ENCODE assay signal across 9 cellular contexts in the genomic region with DNA sequence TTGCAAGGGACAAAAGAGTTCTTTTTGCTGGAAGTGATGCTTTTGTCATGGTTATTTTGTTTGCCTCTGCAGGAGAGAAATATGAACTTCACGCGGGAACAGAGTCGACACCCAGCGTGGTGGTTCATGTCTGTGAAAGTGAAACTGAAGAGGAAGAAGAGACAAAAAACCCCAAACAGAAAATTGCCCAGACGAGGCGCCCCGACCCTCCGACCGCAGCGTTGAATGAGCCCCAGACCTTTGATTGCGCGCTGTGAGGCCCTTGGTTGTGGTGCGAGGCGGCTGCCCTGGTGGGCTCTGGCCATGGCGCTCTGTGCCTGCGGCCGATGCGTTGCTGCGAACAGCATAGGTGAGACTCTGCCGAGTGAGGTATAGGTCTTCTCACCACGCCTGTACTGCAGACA. TPM values are rescaled to one million over a fixed set of nuclear protein-coding genes. Genes with fewer than 3 reads are reported as not detected.
DNase-seq lines count a peak whose midpoint lies in the region; ATAC-seq and TF ChIP-seq lines count a peak whose summit lies in the region.
"Had no signal": no experiment of that assay in that cellular context is flagged by ENCODE, and none has a peak within 500 bp of the region (broad histone marks: within the 10 kb centered on the region; RNA-seq: fewer than 3 reads in every experiment).

No MANE protein-coding gene starts in this region.

- ATAC-seq in GM21390 (IDR thresholded peaks at IDR 0.05; ENCODE audit: unreplicated experiment) (peak; percentile 48), WTC11 (peak; percentile 82), gastrocnemius medialis (no peak)

- H3K4me3 ChIP-seq in choroid plexus epithelial cell (ENCODE audit: low read depth, low read length), result no peak overlapping the region
- no peak overlapping the region for H3K4me3 ChIP-seq in gastrocnemius medialis

- POLR2A ChIA-PET in WTC11 (lab: Charles Lee), result no interaction called here

- peaks cover 3% of the 10 kb centered on the region; the same call in 1 of the 2 replicates for H3K9me3 Mint-ChIP-seq in WTC11

- in situ Hi-C loops in gastrocnemius medialis (cut with MboI; ENCODE audit: low sequenced_read_pairs in 4 of 4), result no loop called here

- H3K27ac Mint-ChIP-seq in WTC11, result peak overlapping the region; percentile 85

- H3K9me3 ChIP-seq in gastrocnemius medialis, result no peaks in the 10 kb centered on the region

- H3K36me3 ChIP-seq in gastrocnemius medialis, result no peaks in the 10 kb centered on the region

- H3K27me3 Mint-ChIP-seq in WTC11 (ENCODE audit: low read depth), result no peaks in the 10 kb centered on the region

- DNase-seq in WTC11 (ENCODE audit: low spot score) (peak; percentile 26), choroid plexus epithelial cell (ENCODE audit: low read depth) (peak; percentile 9), KG1 (lab: John Stamatoyannopoulos, UW) (no peak), A172 (ENCODE audit: low spot score) (no peak), gastrocnemius medialis (no peak), mesenteric fat pad (ENCODE audit: low spot score) (no peak)
- peak; percentile 31 for DNase-seq in stimulated activated CD8-positive, alpha-beta memory T cell treated with anti-CD3 and anti-CD28 coated beads, Interleukin-15, amount 100 ng/mL, for 24 hours (ENCODE audit: low read depth)

- peaks cover 22% of the 10 kb centered on the region for H3K4me1 Mint-ChIP-seq in WTC11

- no peak for TF ChIP-seq POLR2A in gastrocnemius medialis (IDR thresholded peaks at IDR 0.05)

- TF ChIP-seq CTCF in WTC11 (IDR thresholded peaks at IDR 0.05), result no peak
- TF ChIP-seq CTCF in choroid plexus epithelial cell (conservative IDR thresholded peaks at IDR 0.05; ENCODE audit: low read depth, low read length), result no peak
- TF ChIP-seq CTCF in gastrocnemius medialis (IDR thresholded peaks at IDR 0.05 in 4 of 5, conservative IDR thresholded peaks at IDR 0.05 in 1 of 5), result no peak

- H3K27ac ChIP-seq in gastrocnemius medialis, result no peak overlapping the region

- intact Hi-C loops in gastrocnemius medialis (cut with DNase I; ENCODE audit: low total_unique reads), result no loop called here

- H3K4me1 ChIP-seq in gastrocnemius medialis, result no peaks in the 10 kb centered on the region

- no peak overlapping the region for H3K4me3 Mint-ChIP-seq in WTC11

- H3K36me3 Mint-ChIP-seq in WTC11, result peaks cover 16% of the 10 kb centered on the region

- H3K27me3 ChIP-seq in gastrocnemius medialis, result no peaks in the 10 kb centered on the region

- CTCF ChIA-PET in WTC11 (lab: Charles Lee), result interaction anchor here (1.0 to 2.1 kb wide), 5 partner anchors 8 to 120 kb away, joined by 3 to 6 read pairs (median 5); a partner anchor contains a TSS

TF ChIP-seq in WTC11, 78 proteins besides CTCF, POLR2A, EP300 and RAD21 (continues in another document):
- TF ChIP-seq HMGA2 (CRISPR knock-in tag; IDR thresholded peaks at IDR 0.05) (no peak), ZNF396 (CRISPR knock-in tag; IDR thresholded peaks at IDR 0.05; ENCODE audit: borderline replicate concordance) (no peak), SP1 (CRISPR knock-in tag; conservative IDR thresholded peaks at IDR 0.05) (no peak), ZNF219 (CRISPR knock-in tag; IDR thresholded peaks at IDR 0.05; ENCODE audit: borderline replicate concordance) (no peak), ZNF317 (CRISPR knock-in tag; IDR thresholded peaks at IDR 0.05; ENCODE audit: borderline replicate concordance, low read depth) (no peak), NR1H2 (CRISPR knock-in tag; IDR thresholded peaks at IDR 0.05) (no peak), TEAD4 (CRISPR knock-in tag; IDR thresholded peaks at IDR 0.05) (no peak), ZNF263 (CRISPR knock-in tag; IDR thresholded peaks at IDR 0.05; ENCODE audit: low read depth) (no peak), FOXJ3 (CRISPR knock-in tag; IDR thresholded peaks at IDR 0.05; ENCODE audit: borderline replicate concordance) (no peak), ZNF423 (CRISPR knock-in tag; IDR thresholded peaks at IDR 0.05) (no peak), NFYB (CRISPR knock-in tag; conservative IDR thresholded peaks at IDR 0.05; ENCODE audit: low read depth) (no peak)
- TF ChIP-seq, protein P1, sequence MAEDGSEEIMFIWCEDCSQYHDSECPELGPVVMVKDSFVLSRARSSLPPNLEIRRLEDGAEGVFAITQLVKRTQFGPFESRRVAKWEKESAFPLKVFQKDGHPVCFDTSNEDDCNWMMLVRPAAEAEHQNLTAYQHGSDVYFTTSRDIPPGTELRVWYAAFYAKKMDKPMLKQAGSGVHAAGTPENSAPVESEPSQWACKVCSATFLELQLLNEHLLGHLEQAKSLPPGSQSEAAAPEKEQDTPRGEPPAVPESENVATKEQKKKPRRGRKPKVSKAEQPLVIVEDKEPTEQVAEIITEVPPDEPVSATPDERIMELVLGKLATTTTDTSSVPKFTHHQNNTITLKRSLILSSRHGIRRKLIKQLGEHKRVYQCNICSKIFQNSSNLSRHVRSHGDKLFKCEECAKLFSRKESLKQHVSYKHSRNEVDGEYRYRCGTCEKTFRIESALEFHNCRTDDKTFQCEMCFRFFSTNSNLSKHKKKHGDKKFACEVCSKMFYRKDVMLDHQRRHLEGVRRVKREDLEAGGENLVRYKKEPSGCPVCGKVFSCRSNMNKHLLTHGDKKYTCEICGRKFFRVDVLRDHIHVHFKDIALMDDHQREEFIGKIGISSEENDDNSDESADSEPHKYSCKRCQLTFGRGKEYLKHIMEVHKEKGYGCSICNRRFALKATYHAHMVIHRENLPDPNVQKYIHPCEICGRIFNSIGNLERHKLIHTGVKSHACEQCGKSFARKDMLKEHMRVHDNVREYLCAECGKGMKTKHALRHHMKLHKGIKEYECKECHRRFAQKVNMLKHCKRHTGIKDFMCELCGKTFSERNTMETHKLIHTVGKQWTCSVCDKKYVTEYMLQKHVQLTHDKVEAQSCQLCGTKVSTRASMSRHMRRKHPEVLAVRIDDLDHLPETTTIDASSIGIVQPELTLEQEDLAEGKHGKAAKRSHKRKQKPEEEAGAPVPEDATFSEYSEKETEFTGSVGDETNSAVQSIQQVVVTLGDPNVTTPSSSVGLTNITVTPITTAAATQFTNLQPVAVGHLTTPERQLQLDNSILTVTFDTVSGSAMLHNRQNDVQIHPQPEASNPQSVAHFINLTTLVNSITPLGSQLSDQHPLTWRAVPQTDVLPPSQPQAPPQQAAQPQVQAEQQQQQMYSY (CRISPR knock-in tag; IDR thresholded peaks at IDR 0.05), result no peak
- TF ChIP-seq, protein P2, sequence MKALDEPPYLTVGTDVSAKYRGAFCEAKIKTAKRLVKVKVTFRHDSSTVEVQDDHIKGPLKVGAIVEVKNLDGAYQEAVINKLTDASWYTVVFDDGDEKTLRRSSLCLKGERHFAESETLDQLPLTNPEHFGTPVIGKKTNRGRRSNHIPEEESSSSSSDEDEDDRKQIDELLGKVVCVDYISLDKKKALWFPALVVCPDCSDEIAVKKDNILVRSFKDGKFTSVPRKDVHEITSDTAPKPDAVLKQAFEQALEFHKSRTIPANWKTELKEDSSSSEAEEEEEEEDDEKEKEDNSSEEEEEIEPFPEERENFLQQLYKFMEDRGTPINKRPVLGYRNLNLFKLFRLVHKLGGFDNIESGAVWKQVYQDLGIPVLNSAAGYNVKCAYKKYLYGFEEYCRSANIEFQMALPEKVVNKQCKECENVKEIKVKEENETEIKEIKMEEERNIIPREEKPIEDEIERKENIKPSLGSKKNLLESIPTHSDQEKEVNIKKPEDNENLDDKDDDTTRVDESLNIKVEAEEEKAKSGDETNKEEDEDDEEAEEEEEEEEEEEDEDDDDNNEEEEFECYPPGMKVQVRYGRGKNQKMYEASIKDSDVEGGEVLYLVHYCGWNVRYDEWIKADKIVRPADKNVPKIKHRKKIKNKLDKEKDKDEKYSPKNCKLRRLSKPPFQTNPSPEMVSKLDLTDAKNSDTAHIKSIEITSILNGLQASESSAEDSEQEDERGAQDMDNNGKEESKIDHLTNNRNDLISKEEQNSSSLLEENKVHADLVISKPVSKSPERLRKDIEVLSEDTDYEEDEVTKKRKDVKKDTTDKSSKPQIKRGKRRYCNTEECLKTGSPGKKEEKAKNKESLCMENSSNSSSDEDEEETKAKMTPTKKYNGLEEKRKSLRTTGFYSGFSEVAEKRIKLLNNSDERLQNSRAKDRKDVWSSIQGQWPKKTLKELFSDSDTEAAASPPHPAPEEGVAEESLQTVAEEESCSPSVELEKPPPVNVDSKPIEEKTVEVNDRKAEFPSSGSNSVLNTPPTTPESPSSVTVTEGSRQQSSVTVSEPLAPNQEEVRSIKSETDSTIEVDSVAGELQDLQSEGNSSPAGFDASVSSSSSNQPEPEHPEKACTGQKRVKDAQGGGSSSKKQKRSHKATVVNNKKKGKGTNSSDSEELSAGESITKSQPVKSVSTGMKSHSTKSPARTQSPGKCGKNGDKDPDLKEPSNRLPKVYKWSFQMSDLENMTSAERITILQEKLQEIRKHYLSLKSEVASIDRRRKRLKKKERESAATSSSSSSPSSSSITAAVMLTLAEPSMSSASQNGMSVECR (CRISPR knock-in tag; IDR thresholded peaks at IDR 0.05; ENCODE audit: borderline replicate concordance), result no peak
- TF ChIP-seq, protein P3, sequence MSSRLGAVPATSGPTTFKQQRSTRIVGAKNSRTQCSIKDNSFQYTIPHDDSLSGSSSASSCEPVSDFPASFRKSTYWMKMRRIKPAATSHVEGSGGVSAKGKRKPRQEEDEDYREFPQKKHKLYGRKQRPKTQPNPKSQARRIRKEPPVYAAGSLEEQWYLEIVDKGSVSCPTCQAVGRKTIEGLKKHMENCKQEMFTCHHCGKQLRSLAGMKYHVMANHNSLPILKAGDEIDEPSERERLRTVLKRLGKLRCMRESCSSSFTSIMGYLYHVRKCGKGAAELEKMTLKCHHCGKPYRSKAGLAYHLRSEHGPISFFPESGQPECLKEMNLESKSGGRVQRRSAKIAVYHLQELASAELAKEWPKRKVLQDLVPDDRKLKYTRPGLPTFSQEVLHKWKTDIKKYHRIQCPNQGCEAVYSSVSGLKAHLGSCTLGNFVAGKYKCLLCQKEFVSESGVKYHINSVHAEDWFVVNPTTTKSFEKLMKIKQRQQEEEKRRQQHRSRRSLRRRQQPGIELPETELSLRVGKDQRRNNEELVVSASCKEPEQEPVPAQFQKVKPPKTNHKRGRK (CRISPR knock-in tag; IDR thresholded peaks at IDR 0.05; ENCODE audit: borderline replicate concordance), result no peak
- TF ChIP-seq, protein P4, sequence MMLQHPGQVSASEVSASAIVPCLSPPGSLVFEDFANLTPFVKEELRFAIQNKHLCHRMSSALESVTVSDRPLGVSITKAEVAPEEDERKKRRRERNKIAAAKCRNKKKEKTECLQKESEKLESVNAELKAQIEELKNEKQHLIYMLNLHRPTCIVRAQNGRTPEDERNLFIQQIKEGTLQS (CRISPR knock-in tag; conservative IDR thresholded peaks at IDR 0.05), result no peak

RNA-seq across cellular contexts. Expression of a gene that starts 20.9 kb away (rescaled TPM):
- 0.26 to 0.41 TPM (median 0.39 TPM) in 3 replicates for total RNA-seq in WTC11 (2021)
- not detected in 2 replicates for total RNA-seq in A172 (2014; rRNA removed; shearing (Covaris generic))
- total RNA-seq in gastrocnemius medialis, result under 1 TPM in 1 of 4 donors, not detected in 3; 0.09 TPM
- total RNA-seq in mesenteric fat pad, result not detected
- total RNA-seq: fibroblast of villous mesenchyme had no signal

RNA-seq across cellular contexts. Expression of a gene that starts 32.4 kb away (rescaled TPM):
- total RNA-seq in WTC11 (2021) (16.9 to 23.3 TPM (median 16.9 TPM) in 3 replicates), gastrocnemius medialis (1 to 10 TPM; 1.3 to 2.1 (median 1.8) TPM), mesenteric fat pad (3.7 TPM)
- 8.3 and 8.4 TPM in 2 replicates for total RNA-seq in A172 (2014; rRNA removed; shearing (Covaris generic))

Comparison
In these comparisons a context has a peak if more than half of its experiments do, and no peak if none do; other contexts are left out.
1. ATAC-seq: peak in GM21390 (single experiment) and WTC11 (single experiment); none in gastrocnemius medialis (0 of 2).
2. DNase-seq: peak in WTC11 (single experiment), choroid plexus epithelial cell (single experiment) and stimulated activated CD8-positive, alpha-beta memory T cell treated with anti-CD3 and anti-CD28 coated beads, Interleukin-15, amount 100 ng/mL, for 24 hours (single experiment); none in KG1 (single experiment), A172 (single experiment), gastrocnemius medialis (0 of 2) and mesenteric fat pad (single experiment).